In genomic region chr1:26114165-26114927, GRCh38 we compare ENCODE assay signal across 19 cellular contexts. TPM values are rescaled to one million over a fixed set of nuclear protein-coding genes. Genes with fewer than 3 reads are reported as not detected.
A peak's percentile ranks its signal among the peaks of the same experiment; 100 is the strongest.
DNase-seq lines count a peak whose midpoint lies in the region; ATAC-seq and TF ChIP-seq lines count a peak whose summit lies in the region.
"Had no signal": no experiment of that assay in that cellular context is flagged by ENCODE, and none has a peak within 500 bp of the region (broad histone marks: within the 10 kb centered on the region; RNA-seq: fewer than 3 reads in every experiment).

No MANE protein-coding gene starts in this region.

- peaks cover 7% of the 10 kb centered on the region; the same call in 1 of the 2 replicates for H4K20me1 ChIP-seq in OCI-LY7 (ENCODE audit: insufficient read depth, low read length)

- peak overlapping the region; percentile 4 for H3K4me3 Mint-ChIP-seq in activated naive CD8-positive, alpha-beta T cell
- H3K4me3 Mint-ChIP-seq in activated naive CD8-positive, alpha-beta T cell treated with anti-CD3 and anti-CD28 coated beads, Interleukin-2, amount 50 U/mL, for 24 hours, result no peak overlapping the region
- H3K4me3 Mint-ChIP-seq in type B pancreatic cell, result peak overlapping the region; percentile 24
- H3K4me3 Mint-ChIP-seq in activated CD4-positive, alpha-beta memory T cell treated with anti-CD3 and anti-CD28 coated beads, Interleukin-2, amount 10 ng/mL, durations not matched to agents 7 days and 5 days, result no peak overlapping the region

- no TSS peak for BruUV-seq in OCI-LY7 (replicated peaks; lab: Mats Ljungman, UMichigan)

- no peaks in the 10 kb centered on the region for H3K27me3 Mint-ChIP-seq in activated naive CD8-positive, alpha-beta T cell
- H3K27me3 Mint-ChIP-seq in activated naive CD8-positive, alpha-beta T cell treated with anti-CD3 and anti-CD28 coated beads, Interleukin-2, amount 50 U/mL, for 24 hours, result no peaks in the 10 kb centered on the region
- H3K27me3 Mint-ChIP-seq in type B pancreatic cell, result no peaks in the 10 kb centered on the region
- H3K27me3 Mint-ChIP-seq in activated CD4-positive, alpha-beta memory T cell treated with anti-CD3 and anti-CD28 coated beads, Interleukin-2, amount 10 ng/mL, durations not matched to agents 7 days and 5 days, result no peaks in the 10 kb centered on the region

- H3K4me1 Mint-ChIP-seq in activated naive CD8-positive, alpha-beta T cell (ENCODE audit: low read depth), result peaks cover 41% of the 10 kb centered on the region
- peaks cover 26% of the 10 kb centered on the region for H3K4me1 Mint-ChIP-seq in activated naive CD8-positive, alpha-beta T cell treated with anti-CD3 and anti-CD28 coated beads, Interleukin-2, amount 50 U/mL, for 24 hours
- H3K4me1 Mint-ChIP-seq in type B pancreatic cell (ENCODE audit: unreplicated experiment), result peaks cover 20% of the 10 kb centered on the region
- H3K4me1 Mint-ChIP-seq in activated CD4-positive, alpha-beta memory T cell treated with anti-CD3 and anti-CD28 coated beads, Interleukin-2, amount 10 ng/mL, durations not matched to agents 7 days and 5 days, result peaks cover 45% of the 10 kb centered on the region

- peak overlapping the region; percentile 39 for H3K4me2 ChIP-seq in OCI-LY7 (ENCODE audit: low read length)

- no peaks in the 10 kb centered on the region for H3K9me3 ChIP-seq in OCI-LY7 (ENCODE audit: low read length)
- no peaks in the 10 kb centered on the region for H3K9me3 ChIP-seq in lower lobe of right lung
- H3K9me3 ChIP-seq: mucosa of descending colon, prostate gland had no signal

- TF ChIP-seq CTCF in OCI-LY7 (conservative IDR thresholded peaks at IDR 0.05; ENCODE audit: low read length) (no peak), lower lobe of right lung (IDR thresholded peaks at IDR 0.05) (no peak), type B pancreatic cell (conservative IDR thresholded peaks at IDR 0.05) (no peak)

- H2AFZ ChIP-seq in OCI-LY7 (ENCODE audit: low read length), result no peak overlapping the region

- H3K27ac ChIP-seq in OCI-LY7 (ENCODE audit: low read depth, low read length, poor library complexity, severe bottlenecking) (no peak overlapping the region), lower lobe of right lung (peak overlapping the region; percentile 38)
- H3K27ac ChIP-seq: epithelial cell of prostate, prostate gland had no signal

- no peak overlapping the region for H3K27ac Mint-ChIP-seq in activated naive CD8-positive, alpha-beta T cell
- H3K27ac Mint-ChIP-seq in activated naive CD8-positive, alpha-beta T cell treated with anti-CD3 and anti-CD28 coated beads, Interleukin-2, amount 50 U/mL, for 24 hours, result no peak overlapping the region
- no peak overlapping the region for H3K27ac Mint-ChIP-seq in type B pancreatic cell
- H3K27ac Mint-ChIP-seq in activated CD4-positive, alpha-beta memory T cell treated with anti-CD3 and anti-CD28 coated beads, Interleukin-2, amount 10 ng/mL, durations not matched to agents 7 days and 5 days, result no peak overlapping the region

- peaks cover 15% of the 10 kb centered on the region; the same call in 1 of the 2 replicates for H3K79me2 ChIP-seq in OCI-LY7 (ENCODE audit: insufficient read depth, low read depth, low read length)

- CTCF ChIA-PET in OCI-LY7 (lab: Charles Lee; ENCODE audit: unreplicated experiment), result no interaction called here
- CTCF ChIA-PET in activated CD4-positive, alpha-beta memory T cell treated with anti-CD3 and anti-CD28 coated beads, Interleukin-2, amount 10 ng/mL, durations not matched to agents 7 days and 5 days (lab: Charles Lee), result interaction anchor here (0.5 to 3.6 kb wide), 6 partner anchors 9 to 293 kb away, joined by 3 to 31 read pairs (median 4); no protein-coding TSS in a partner anchor

- H3K4me1 ChIP-seq in OCI-LY7 (ENCODE audit: insufficient read depth, low read length, poor library complexity, severe bottlenecking), result peaks cover 36% of the 10 kb centered on the region
- peaks cover 37% of the 10 kb centered on the region for H3K4me1 ChIP-seq in lower lobe of right lung
- H3K4me1 ChIP-seq: prostate gland had no signal

- no peaks in the 10 kb centered on the region for H3K36me3 Mint-ChIP-seq in activated naive CD8-positive, alpha-beta T cell
- H3K36me3 Mint-ChIP-seq in activated naive CD8-positive, alpha-beta T cell treated with anti-CD3 and anti-CD28 coated beads, Interleukin-2, amount 50 U/mL, for 24 hours (ENCODE audit: low read depth), result peaks cover 10% of the 10 kb centered on the region
- H3K36me3 Mint-ChIP-seq in type B pancreatic cell, result peaks cover 10% of the 10 kb centered on the region
- H3K36me3 Mint-ChIP-seq in activated CD4-positive, alpha-beta memory T cell treated with anti-CD3 and anti-CD28 coated beads, Interleukin-2, amount 10 ng/mL, durations not matched to agents 7 days and 5 days (ENCODE audit: low read depth), result peaks cover 38% of the 10 kb centered on the region

- POLR2A ChIA-PET in OCI-LY7 (lab: Charles Lee), result interaction anchor here (1.3 to 2.8 kb wide), 4 partner anchors 7 to 12 kb away, joined by 6 to 12 read pairs (median 10); no protein-coding TSS in a partner anchor
- POLR2A ChIA-PET in activated CD4-positive, alpha-beta memory T cell treated with anti-CD3 and anti-CD28 coated beads, Interleukin-2, amount 10 ng/mL, durations not matched to agents 7 days and 5 days (lab: Charles Lee), result interaction anchor here (1.0 to 5.4 kb wide), 6 partner anchors 9 to 120 kb away, joined by 3 to 318 read pairs (median 14); partner anchors contain the start of gene CEP85

- no peaks in the 10 kb centered on the region for H3K27me3 ChIP-seq in lower lobe of right lung (ENCODE audit: low read depth)

- DNase-seq in activated naive CD8-positive, alpha-beta T cell treated with anti-CD3 and anti-CD28 coated beads, Interleukin-2, amount 50 U/mL, for 24 hours, result no peak
- DNase-seq in OCI-LY7 (ENCODE audit: low spot score), result no peak
- DNase-seq in lower lobe of right lung, result no peak
- DNase-seq in type B pancreatic cell (ENCODE audit: extremely low spot score, unreplicated experiment), result no peak
- no peak for DNase-seq in activated CD4-positive, alpha-beta memory T cell treated with anti-CD3 and anti-CD28 coated beads, Interleukin-2, amount 10 ng/mL, durations not matched to agents 7 days and 5 days
- no peak for DNase-seq in activated CD4-positive, CD25-positive, alpha-beta regulatory T cell (lab: John Stamatoyannopoulos, UW)
- DNase-seq: activated CD4-positive, alpha-beta T cell treated with anti-CD3 and anti-CD28 coated beads for 1 hour; activated T-cell treated with anti-CD3 and anti-CD28 coated beads, Interleukin-2, amount 50 U/mL, for 1 hour; cerebellar nuclear complex; NCI-H187; NCI-H510A treated with DMSO at 0.1 percent for 48 hours had no signal

- H3K4me3 ChIP-seq in OCI-LY7 (ENCODE audit: low read depth, low read length, poor library complexity, severe bottlenecking), result no peak overlapping the region
- peak overlapping the region; percentile 4 for H3K4me3 ChIP-seq in lower lobe of right lung
- H3K4me3 ChIP-seq: mucosa of descending colon, prostate gland had no signal

- peaks cover 36% of the 10 kb centered on the region for H3K36me3 ChIP-seq in OCI-LY7 (ENCODE audit: insufficient read depth, low read length)
- H3K36me3 ChIP-seq in lower lobe of right lung, result peaks cover 54% of the 10 kb centered on the region
- H3K36me3 ChIP-seq: prostate gland had no signal

- no peaks in the 10 kb centered on the region for H3K9me3 Mint-ChIP-seq in activated naive CD8-positive, alpha-beta T cell (ENCODE audit: low read depth)
- H3K9me3 Mint-ChIP-seq in activated naive CD8-positive, alpha-beta T cell treated with anti-CD3 and anti-CD28 coated beads, Interleukin-2, amount 50 U/mL, for 24 hours, result no peaks in the 10 kb centered on the region
- H3K9me3 Mint-ChIP-seq in type B pancreatic cell, result no peaks in the 10 kb centered on the region
- H3K9me3 Mint-ChIP-seq in activated CD4-positive, alpha-beta memory T cell treated with anti-CD3 and anti-CD28 coated beads, Interleukin-2, amount 10 ng/mL, durations not matched to agents 7 days and 5 days, result no peaks in the 10 kb centered on the region

- H3K9me2 ChIP-seq in OCI-LY7 (ENCODE audit: insufficient read depth, low read length), result no peaks in the 10 kb centered on the region

- intact Hi-C loops in OCI-LY7 (cut with micrococcal nuclease; ENCODE audit: unreplicated experiment) (loop anchor here (5.0 kb wide), 1 partner anchor 223 kb away; no protein-coding TSS in a partner anchor), lower lobe of right lung (cut with DNase I) (no loop called here)

- ATAC-seq in activated naive CD8-positive, alpha-beta T cell treated with anti-CD3 and anti-CD28 coated beads, Interleukin-2, amount 50 U/mL, for 24 hours, result no peak
- ATAC-seq in lower lobe of right lung (peak in 1 of 2 donors; percentile 37), GM18519 (IDR thresholded peaks at IDR 0.05; ENCODE audit: low FRiP score, unreplicated experiment) (no peak)
- ATAC-seq: mucosa of descending colon had no signal

RNA-seq across cellular contexts. Expression of gene PDIK1L, which starts 2.7 kb away (rescaled TPM):
- 10.4 and 12.9 TPM in 2 replicates for total RNA-seq in OCI-LY7 (2014; rRNA removed; shearing (Covaris generic))
- total RNA-seq in OCI-LY7 (2022), result 17.2 and 21.3 TPM in 2 replicates
- 11.8 TPM for total RNA-seq in lower lobe of right lung
- 14.7 and 18.4 TPM in 2 replicates for total RNA-seq in type B pancreatic cell (ENCODE audit: low replicate concordance)
- 10 to 100 TPM; 21.3 to 22.7 TPM for total RNA-seq in activated CD4-positive, alpha-beta memory T cell treated with anti-CD3 and anti-CD28 coated beads, Interleukin-2, amount 10 ng/mL, durations not matched to agents 7 days and 5 days

RNA-seq across cellular contexts. Expression of gene FAM110D, which starts 44.5 kb away (rescaled TPM):
- total RNA-seq in OCI-LY7 (2014; rRNA removed; shearing (Covaris generic)), result not detected in 2 replicates
- total RNA-seq in OCI-LY7 (2022) (0.11 TPM in 1 of 2 replicates, not detected in the other), lower lobe of right lung (3.8 TPM), type B pancreatic cell (ENCODE audit: low replicate concordance) (0.38 and 1.4 TPM in 2 replicates)
- total RNA-seq in activated CD4-positive, alpha-beta memory T cell treated with anti-CD3 and anti-CD28 coated beads, Interleukin-2, amount 10 ng/mL, durations not matched to agents 7 days and 5 days, result not detected
- total RNA-seq: LHCN-M2 had no signal

RNA-seq across cellular contexts. Expression of gene TRIM63, which starts 46.9 kb away (rescaled TPM):
- not detected in 2 replicates for total RNA-seq in OCI-LY7 (2014; rRNA removed; shearing (Covaris generic))
- total RNA-seq in OCI-LY7 (2022) (not detected in 2 replicates), lower lobe of right lung (0.53 TPM), type B pancreatic cell (ENCODE audit: low replicate concordance) (1.7 and 4.1 TPM in 2 replicates)
- total RNA-seq in activated CD4-positive, alpha-beta memory T cell treated with anti-CD3 and anti-CD28 coated beads, Interleukin-2, amount 10 ng/mL, durations not matched to agents 7 days and 5 days, result under 1 TPM; 0.25 to 0.33 TPM
- total RNA-seq: glomerular endothelial cell, LHCN-M2 had no signal

RNA-seq across cellular contexts. Expression of gene C1orf232, which starts 54.4 kb away (rescaled TPM):
- total RNA-seq in OCI-LY7 (2014; rRNA removed; shearing (Covaris generic)), result not detected in 2 replicates
- total RNA-seq in OCI-LY7 (2022) (not detected in 2 replicates), lower lobe of right lung (not detected), type B pancreatic cell (ENCODE audit: low replicate concordance) (1.0 TPM in 1 of 2 replicates, not detected in the other)
- not detected for total RNA-seq in activated CD4-positive, alpha-beta memory T cell treated with anti-CD3 and anti-CD28 coated beads, Interleukin-2, amount 10 ng/mL, durations not matched to agents 7 days and 5 days
- total RNA-seq: glomerular endothelial cell, LHCN-M2, mucosa of descending colon, prostate gland, subcutaneous adipose tissue had no signal

RNA-seq across cellular contexts. Expression of gene ZNF593, which starts 55.4 kb away (rescaled TPM):
- 60.0 and 63.6 TPM in 2 replicates for total RNA-seq in OCI-LY7 (2014; rRNA removed; shearing (Covaris generic))
- total RNA-seq in OCI-LY7 (2022) (33.0 and 42.8 TPM in 2 replicates), lower lobe of right lung (18.0 TPM), type B pancreatic cell (ENCODE audit: low replicate concordance) (29.7 and 34.9 TPM in 2 replicates)
- 10 to 100 TPM; 20.3 to 22.9 TPM for total RNA-seq in activated CD4-positive, alpha-beta memory T cell treated with anti-CD3 and anti-CD28 coated beads, Interleukin-2, amount 10 ng/mL, durations not matched to agents 7 days and 5 days

Comparison
In these comparisons a context has a peak if more than half of its experiments do, and no peak if none do; other contexts are left out.
1. H3K4me3 Mint-ChIP-seq: peak in activated naive CD8-positive, alpha-beta T cell (single experiment) and type B pancreatic cell (single experiment); none in activated naive CD8-positive, alpha-beta T cell treated with anti-CD3 and anti-CD28 coated beads, Interleukin-2, amount 50 U/mL, for 24 hours (single experiment) and activated CD4-positive, alpha-beta memory T cell treated with anti-CD3 and anti-CD28 coated beads, Interleukin-2, amount 10 ng/mL, durations not matched to agents 7 days and 5 days (single experiment).